Comparison of ENCODE assay signal across 22 cellular contexts in the genomic region with DNA sequence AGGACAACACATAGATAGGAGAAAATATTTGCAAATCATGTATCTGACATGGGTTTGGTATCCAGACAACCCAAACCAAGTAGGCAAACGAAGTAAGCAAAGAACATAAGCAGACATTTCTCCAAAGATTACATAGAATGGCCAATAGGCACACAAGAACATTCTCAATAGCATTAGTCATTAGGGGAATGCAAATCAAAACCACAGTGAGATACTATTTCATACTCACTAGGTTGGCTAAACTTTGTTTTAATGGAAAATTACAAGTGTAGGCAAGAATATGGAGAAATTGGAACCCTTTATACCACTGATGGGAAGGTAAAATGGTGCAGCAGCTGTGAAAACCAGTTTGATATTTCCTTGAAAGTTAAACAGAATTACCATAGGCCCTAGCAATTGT.
A peak's percentile ranks its signal among the peaks of the same experiment; 100 is the strongest.
DNase-seq lines count a peak whose midpoint lies in the region; ATAC-seq, FAIRE-seq and TF ChIP-seq lines count a peak whose summit lies in the region.
"Had no signal": no experiment of that assay in that cellular context is flagged by ENCODE, and none has a peak within 500 bp of the region (broad histone marks: within the 10 kb centered on the region; RNA-seq: fewer than 3 reads in every experiment).

No MANE protein-coding gene starts in this region.

- H3K27ac ChIP-seq in HepG2 (ENCODE audit: extremely low read length, insufficient read depth, low read length) = no peak overlapping the region
- H3K27ac ChIP-seq in right lobe of liver = no peak overlapping the region
- no peak overlapping the region for H3K27ac ChIP-seq in fibroblast of lung (ENCODE audit: insufficient read depth, low read length)
- H3K27ac ChIP-seq: colonic mucosa, HL-60, spleen, vagina had no signal

- H4K20me1 ChIP-seq in HepG2 (ENCODE audit: insufficient read depth, low read length) (no peaks in the 10 kb centered on the region), fibroblast of lung (ENCODE audit: control insufficient read depth, extremely low read depth, insufficient read depth, low read length) (no peaks in the 10 kb centered on the region)

- FAIRE-seq in HepG2 (lab: Jason Lieb, UNC) (no peak), urothelium cell line (lab: Jason Lieb, UNC) (peak; percentile 20)
- FAIRE-seq: GM12892 had no signal

- no peak overlapping the region for H3K4me3 Mint-ChIP-seq in activated T-helper 17 cell treated with anti-CD3 and anti-CD28 coated beads, Interleukin-2, amount 50 U/mL, for 72 hours
- H3K4me3 Mint-ChIP-seq in activated CD4-positive, alpha-beta memory T cell treated with anti-CD3 and anti-CD28 coated beads for 36 hours = no peak overlapping the region

- intact Hi-C loops in HepG2 (cut with micrococcal nuclease; ENCODE audit: unreplicated experiment) = loop anchor here (10.0 kb wide), 1 partner anchor 105 kb away; no protein-coding TSS in a partner anchor
- intact Hi-C loops in right lobe of liver (cut with DNase I) = no loop called here
- intact Hi-C loops in activated CD4-positive, alpha-beta memory T cell treated with anti-CD3 and anti-CD28 coated beads for 36 hours (cut with micrococcal nuclease) = no loop called here

- no peak overlapping the region for H3K4me2 ChIP-seq in HepG2 (ENCODE audit: low read depth, low read length)
- H3K4me2 ChIP-seq in fibroblast of lung (ENCODE audit: extremely low read depth, insufficient read depth, low read length) = no peak overlapping the region

- no peaks in the 10 kb centered on the region for H3K79me2 ChIP-seq in HepG2 (ENCODE audit: insufficient read depth, low read length)
- H3K79me2 ChIP-seq in fibroblast of lung (ENCODE audit: control insufficient read depth, insufficient read depth, low read length) = no peaks in the 10 kb centered on the region

- H3K9ac ChIP-seq in HepG2 (ENCODE audit: insufficient read depth, low read depth, low read length) = no peak overlapping the region
- H3K9ac ChIP-seq in fibroblast of lung (ENCODE audit: insufficient read depth, low read length) = no peak overlapping the region

- H3K27me3 Mint-ChIP-seq in activated T-helper 17 cell treated with anti-CD3 and anti-CD28 coated beads, Interleukin-2, amount 50 U/mL, for 72 hours = peaks cover 9% of the 10 kb centered on the region
- H3K27me3 Mint-ChIP-seq in activated CD4-positive, alpha-beta memory T cell treated with anti-CD3 and anti-CD28 coated beads for 36 hours = peaks cover 4% of the 10 kb centered on the region

- CTCF ChIA-PET in HepG2 (lab: Yijun Ruan, JAX; ENCODE audit: low intra/inter-chr PET ratio, low total read pairs) = no interaction called here
- CTCF ChIA-PET in activated CD4-positive, alpha-beta memory T cell treated with anti-CD3 and anti-CD28 coated beads for 36 hours (lab: Charles Lee) = no interaction called here

- no peaks in the 10 kb centered on the region for H3K4me1 Mint-ChIP-seq in activated T-helper 17 cell treated with anti-CD3 and anti-CD28 coated beads, Interleukin-2, amount 50 U/mL, for 72 hours
- H3K4me1 Mint-ChIP-seq in activated CD4-positive, alpha-beta memory T cell treated with anti-CD3 and anti-CD28 coated beads for 36 hours (ENCODE audit: low read depth) = no peaks in the 10 kb centered on the region

- no peak for TF ChIP-seq EP300 in HepG2 (IDR thresholded peaks at IDR 0.05; ENCODE audit: low read depth in 2 of 2, low read length in 2 of 2)
- no peak for TF ChIP-seq EP300 in HepG2 (CRISPR knock-in tag; IDR thresholded peaks at IDR 0.05; ENCODE audit: borderline replicate concordance)

- no peak for TF ChIP-seq CTCF in HepG2 (CRISPR knock-in tag; IDR thresholded peaks at IDR 0.05)
- no peak for TF ChIP-seq CTCF in right lobe of liver (IDR thresholded peaks at IDR 0.05)
- TF ChIP-seq CTCF in fibroblast of lung (conservative IDR thresholded peaks at IDR 0.05 in 1 of 2, IDR thresholded peaks at IDR 0.05 in 1 of 2; ENCODE audit: low read depth in 1 of 2, low read length in 2 of 2) = no peak

- peaks cover 5% of the 10 kb centered on the region for H3K9me3 Mint-ChIP-seq in activated T-helper 17 cell treated with anti-CD3 and anti-CD28 coated beads, Interleukin-2, amount 50 U/mL, for 72 hours
- peaks cover 17% of the 10 kb centered on the region for H3K9me3 Mint-ChIP-seq in activated CD4-positive, alpha-beta memory T cell treated with anti-CD3 and anti-CD28 coated beads for 36 hours

- H3K4me1 ChIP-seq in HepG2 (ENCODE audit: insufficient read depth, low read length) (peaks cover 10% of the 10 kb centered on the region), right lobe of liver (peaks cover 0 to 17% (median 4%) of the 10 kb centered on the region in 4 donors), fibroblast of lung (ENCODE audit: control insufficient read depth, extremely low read depth, insufficient read depth, low read length) (no peaks in the 10 kb centered on the region)
- H3K4me1 ChIP-seq: colonic mucosa, spleen, vagina had no signal

- in situ Hi-C loops in HepG2 (cut with HindIII; ENCODE audit: extremely low pct_ligation_motif_present, low pct_unique_long_range_greater_than_20kb) = no loop called here

- no peak overlapping the region for H3K27ac Mint-ChIP-seq in activated T-helper 17 cell treated with anti-CD3 and anti-CD28 coated beads, Interleukin-2, amount 50 U/mL, for 72 hours
- H3K27ac Mint-ChIP-seq in activated CD4-positive, alpha-beta memory T cell treated with anti-CD3 and anti-CD28 coated beads for 36 hours = no peak overlapping the region

- no peak overlapping the region for H2AFZ ChIP-seq in HepG2 (ENCODE audit: low read length)
- H2AFZ ChIP-seq in fibroblast of lung (ENCODE audit: low read length) = no peak overlapping the region

- H3K36me3 Mint-ChIP-seq in activated T-helper 17 cell treated with anti-CD3 and anti-CD28 coated beads, Interleukin-2, amount 50 U/mL, for 72 hours (ENCODE audit: low read depth) = no peaks in the 10 kb centered on the region
- H3K36me3 Mint-ChIP-seq in activated CD4-positive, alpha-beta memory T cell treated with anti-CD3 and anti-CD28 coated beads for 36 hours = peaks cover 9% of the 10 kb centered on the region

- ATAC-seq in HepG2 = no peak
- ATAC-seq in right lobe of liver = no peak
- peak; percentile 46 for ATAC-seq in activated T-helper 17 cell treated with anti-CD3 and anti-CD28 coated beads, Interleukin-2, amount 50 U/mL, for 72 hours (replicated peaks)
- ATAC-seq in HG03469 (IDR thresholded peaks at IDR 0.05; ENCODE audit: unreplicated experiment) = no peak
- ATAC-seq: Right ventricle myocardium inferior had no signal

- POLR2A ChIA-PET in HepG2 (lab: Yijun Ruan, JAX) = no interaction called here
- POLR2A ChIA-PET in activated CD4-positive, alpha-beta memory T cell treated with anti-CD3 and anti-CD28 coated beads for 36 hours (lab: Charles Lee) = no interaction called here

- BruUV-seq in HepG2 (replicated peaks; lab: Mats Ljungman, UMichigan) = no TSS peak

- DNase-seq in HepG2 (ENCODE audit: low spot score) (no peak), right lobe of liver (no peak), fibroblast of lung (ENCODE audit: low read depth in 2 of 2) (peak; percentile 42 to 63), urothelium cell line (ENCODE audit: low spot score) (peak; percentile 36), NCI-H2171 (lab: John Stamatoyannopoulos, UW) (no peak)
- DNase-seq in activated CD4-positive, alpha-beta memory T cell treated with anti-CD3 and anti-CD28 coated beads for 36 hours = no peak
- DNase-seq: activated naive CD4-positive, alpha-beta T cell; aorta; C1 segment of cervical spinal cord; colonic mucosa; H7; NCI-H2029; NCI-H510A; spleen; substantia nigra; SW 1271 had no signal

- WGBS in HepG2 (ENCODE audit: low lambda C conversion rate) = 4% methylated on average over 1 of the region's 1 CpG
- 88% methylated on average over 1 of the region's 1 CpG for WGBS in right lobe of liver (ENCODE audit: insufficient coverage, low coverage, low lambda C conversion rate, missing lambda C conversion rate)

- H3K36me3 ChIP-seq in HepG2 (replicated peaks in 1 of 2; ENCODE audit: control insufficient read depth in 1 of 2, insufficient read depth in 2 of 2, low read length in 2 of 2) (no peaks in the 10 kb centered on the region), right lobe of liver (no peaks in the 10 kb centered on the region), fibroblast of lung (ENCODE audit: control insufficient read depth, insufficient read depth, low read length) (no peaks in the 10 kb centered on the region)
- H3K36me3 ChIP-seq: colonic mucosa, spleen, vagina had no signal

- TF ChIP-seq POLR2A in HepG2 (IDR thresholded peaks at IDR 0.05; ENCODE audit: insufficient read depth in 1 of 2, low read depth in 2 of 2, low read length in 2 of 2) (no peak), right lobe of liver (IDR thresholded peaks at IDR 0.05) (no peak)

- TF ChIP-seq RAD21 in HepG2 (CRISPR knock-in tag; IDR thresholded peaks at IDR 0.05) = no peak

- H3K4me3 ChIP-seq in HepG2 (replicated peaks in 1 of 3; ENCODE audit: insufficient read depth in 1 of 3, low read depth in 2 of 3, low read length in 3 of 3) (no peak overlapping the region), right lobe of liver (no peak overlapping the region), fibroblast of lung (replicated peaks in 1 of 4; ENCODE audit: control extremely low read depth in 1 of 4, insufficient read depth in 1 of 4, low read depth in 3 of 4, low read length in 4 of 4) (no peak overlapping the region)
- H3K4me3 ChIP-seq: colonic mucosa, spleen, vagina had no signal

- H3K27me3 ChIP-seq in HepG2 (ENCODE audit: control insufficient read depth in 1 of 2, insufficient read depth in 2 of 2, low read length in 2 of 2) (no peaks in the 10 kb centered on the region), right lobe of liver (no peaks in the 10 kb centered on the region), fibroblast of lung (ENCODE audit: control insufficient read depth, insufficient read depth, low read length) (no peaks in the 10 kb centered on the region)
- H3K27me3 ChIP-seq: colonic mucosa, vagina had no signal

- H3K9me3 ChIP-seq in HepG2 (ENCODE audit: low read length) (peaks cover 17% of the 10 kb centered on the region), right lobe of liver (no peaks in the 10 kb centered on the region), fibroblast of lung (ENCODE audit: control insufficient read depth, insufficient read depth, low read depth, low read length) (no peaks in the 10 kb centered on the region)
- H3K9me3 ChIP-seq: colonic mucosa, vagina had no signal

TF ChIP-seq in HepG2, 621 proteins besides CTCF, POLR2A, EP300 and RAD21 (continues in another document):
- no peak for TF ChIP-seq XRCC5 (optimal IDR thresholded peaks at IDR 0.05; ENCODE audit: low read length)
- no peak for TF ChIP-seq SALL1 (CRISPR knock-in tag; IDR thresholded peaks at IDR 0.05)
- TF ChIP-seq ZNF7 (CRISPR knock-in tag; IDR thresholded peaks at IDR 0.05) = peak; percentile 91
- TF ChIP-seq, protein P1, sequence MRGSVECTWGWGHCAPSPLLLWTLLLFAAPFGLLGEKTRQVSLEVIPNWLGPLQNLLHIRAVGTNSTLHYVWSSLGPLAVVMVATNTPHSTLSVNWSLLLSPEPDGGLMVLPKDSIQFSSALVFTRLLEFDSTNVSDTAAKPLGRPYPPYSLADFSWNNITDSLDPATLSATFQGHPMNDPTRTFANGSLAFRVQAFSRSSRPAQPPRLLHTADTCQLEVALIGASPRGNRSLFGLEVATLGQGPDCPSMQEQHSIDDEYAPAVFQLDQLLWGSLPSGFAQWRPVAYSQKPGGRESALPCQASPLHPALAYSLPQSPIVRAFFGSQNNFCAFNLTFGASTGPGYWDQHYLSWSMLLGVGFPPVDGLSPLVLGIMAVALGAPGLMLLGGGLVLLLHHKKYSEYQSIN (CRISPR knock-in tag; IDR thresholded peaks at IDR 0.05; ENCODE audit: borderline replicate concordance) = no peak

Comparison
In these comparisons a context has a peak if more than half of its experiments do, and no peak if none do; other contexts are left out.
1. DNase-seq: peak in fibroblast of lung (2 of 2) and urothelium cell line (single experiment); none in HepG2 (single experiment), right lobe of liver (0 of 3), activated CD4-positive, alpha-beta memory T cell treated with anti-CD3 and anti-CD28 coated beads for 36 hours (single experiment) and NCI-H2171 (single experiment).